In genomic region chr9:133999866-134000265, GRCh38 we compare ENCODE assay signal across 15 cellular contexts.
"Had no signal": no experiment of that assay in that cellular context is flagged by ENCODE, and none has a peak within 500 bp of the region (broad histone marks: within the 10 kb centered on the region; RNA-seq: fewer than 3 reads in every experiment).

No MANE protein-coding gene starts in this region.

- H3K4me3 Mint-ChIP-seq: activated T-helper 1 cell treated with anti-CD3 and anti-CD28 coated beads, Interleukin-12 subunit alpha, Interleukin-12 subunit beta, Interleukin-2, Interleukin-4 antibody, amounts not matched to agents 30 ng/mL and 10 ng/mL and 1 ng/mL, durations not matched to agents 14 hours and 24 hours and 36 hours; neural progenitor cell; stimulated activated naive B cell treated with anti-CD40 and anti-IgM and Interleukin-4, amounts not matched to agents 10 μg/mL and 1 μg/mL and 100 μg/mL, for 72 hours had no signal

- H3K36me3 Mint-ChIP-seq: neural progenitor cell; stimulated activated naive B cell treated with anti-CD40 and anti-IgM and Interleukin-4, amounts not matched to agents 10 μg/mL and 1 μg/mL and 100 μg/mL, for 72 hours had no signal

- H3K36me3 ChIP-seq: neural progenitor cell, pancreas, tibial nerve, uterus had no signal

- H3K9me3 Mint-ChIP-seq: activated T-helper 1 cell treated with anti-CD3 and anti-CD28 coated beads, Interleukin-12 subunit alpha, Interleukin-12 subunit beta, Interleukin-2, Interleukin-4 antibody, amounts not matched to agents 30 ng/mL and 10 ng/mL and 1 ng/mL, durations not matched to agents 14 hours and 24 hours and 36 hours had no signal

- H3K27ac Mint-ChIP-seq: activated T-helper 1 cell treated with anti-CD3 and anti-CD28 coated beads, Interleukin-12 subunit alpha, Interleukin-12 subunit beta, Interleukin-2, Interleukin-4 antibody, amounts not matched to agents 30 ng/mL and 10 ng/mL and 1 ng/mL, durations not matched to agents 14 hours and 24 hours and 36 hours; neural progenitor cell had no signal

- H3K27me3 ChIP-seq: neural progenitor cell, pancreas, tibial nerve, uterus had no signal

- H3K9me3 ChIP-seq: pancreas, tibial nerve, uterus had no signal

- H3K4me3 ChIP-seq: neural progenitor cell, pancreas, skin epidermis, tibial nerve, uterus had no signal

- DNase-seq: activated CD4-positive, alpha-beta T cell treated with anti-CD3 and anti-CD28 coated beads, Interleukin-2, amount 50 U/mL, for 1 hour; activated CD8-positive, alpha-beta memory T cell treated with anti-CD3 and anti-CD28 coated beads for 24 hours; aorta; kidney glomerular epithelial cell; pancreas; stimulated activated CD4-positive, alpha-beta T cell treated with anti-CD3 and anti-CD28 coated beads, Interleukin-15, amount 100 ng/mL, for 24 hours; stimulated activated CD4-positive, alpha-beta T cell treated with anti-CD3 and anti-CD28 coated beads, Interleukin-4, amount 100 ng/mL, for 1 hour; stimulated activated naive B cell treated with anti-CD40 and anti-IgM and Interleukin-4, amounts not matched to agents 10 μg/mL and 1 μg/mL and 100 μg/mL, for 72 hours; T-helper 9 cell had no signal

- ATAC-seq: activated CD4-positive, CD25-positive, alpha-beta regulatory T cell treated with anti-CD3 and anti-CD28 coated beads, Interleukin-2, amount 50 U/mL, for 24 hours; pancreas; stimulated activated naive B cell treated with anti-CD40 and anti-IgM and Interleukin-4, amounts not matched to agents 10 μg/mL and 1 μg/mL and 100 μg/mL, for 72 hours had no signal

- H3K27ac ChIP-seq: neural progenitor cell, pancreas, skin epidermis, tibial nerve had no signal

- H3K4me1 ChIP-seq: pancreas, tibial nerve, uterus had no signal
